18 cellular contexts compared by ENCODE assay signal in genomic region chr16:85248269-85248668, GRCh38.
DNase-seq lines count a peak whose midpoint lies in the region; ATAC-seq and TF ChIP-seq lines count a peak whose summit lies in the region.
"Had no signal": no experiment of that assay in that cellular context is flagged by ENCODE, and none has a peak within 500 bp of the region (broad histone marks: within the 10 kb centered on the region; RNA-seq: fewer than 3 reads in every experiment).

No MANE protein-coding gene starts in this region.

- no peaks in the 10 kb centered on the region for H3K27me3 ChIP-seq in BLaER1 treated with 17β-estradiol and CSF1 and Interleukin-3, amounts not matched to agents 10 nM and 100 nM

- TF ChIP-seq CTCF in nephron (IDR thresholded peaks at IDR 0.05; ENCODE audit: unreplicated experiment in 3 of 3): no peak

- H3K4me2 ChIP-seq in BLaER1 treated with 17β-estradiol and CSF1 and Interleukin-3, amounts not matched to agents 10 nM and 100 nM: peak overlapping the region in 8 of 11 experiments; percentile 17 to 89 (median 43); a peak in 10 of 22 replicates

- H3K36me3 Mint-ChIP-seq in nephron (ENCODE audit: low read depth): no peaks in the 10 kb centered on the region
- H3K36me3 Mint-ChIP-seq: CD4-positive, alpha-beta memory T cell had no signal

- peak overlapping the region in 2 of 3 experiments; percentile 10 to 24 for H3K4me3 Mint-ChIP-seq in nephron
- H3K4me3 Mint-ChIP-seq: B cell; CD4-positive, alpha-beta memory T cell; T-helper 2 cell treated with Interferon-gamma antibody and Interleukin-4, amounts not matched to agents 5 μg/mL and 100 μg/mL, for 36 hours had no signal

- ATAC-seq in HG03520 (IDR thresholded peaks at IDR 0.05; ENCODE audit: unreplicated experiment): no peak
- ATAC-seq: Panc1 had no signal

- H3K9me3 ChIP-seq in BLaER1 treated with 17β-estradiol and CSF1 and Interleukin-3, amounts not matched to agents 10 nM and 100 nM (replicated peaks in 1 of 11): no peaks in the 10 kb centered on the region

- no peaks in the 10 kb centered on the region for H3K36me3 ChIP-seq in BLaER1 treated with 17β-estradiol and CSF1 and Interleukin-3, amounts not matched to agents 10 nM and 100 nM

- H3K9ac ChIP-seq in BLaER1 treated with 17β-estradiol and CSF1 and Interleukin-3, amounts not matched to agents 10 nM and 100 nM: 0 out of 22 replicates have a peak overlapping the region, but pooled peaks of 1 of the 11 experiments have one; percentile 1
- H3K9ac ChIP-seq: GM23248 had no signal

- H3K4me1 Mint-ChIP-seq in nephron: peaks cover 49% of the 10 kb centered on the region

- H3K27ac Mint-ChIP-seq in nephron: peak overlapping the region; percentile 54 to 74 (median 59)
- H3K27ac Mint-ChIP-seq: B cell; CD4-positive, alpha-beta memory T cell; T-helper 2 cell treated with Interferon-gamma antibody and Interleukin-4, amounts not matched to agents 5 μg/mL and 100 μg/mL, for 36 hours had no signal

- H3K27me3 Mint-ChIP-seq in nephron (ENCODE audit: low read depth): no peaks in the 10 kb centered on the region

- H3K4me1 ChIP-seq in BLaER1 treated with 17β-estradiol and CSF1 and Interleukin-3, amounts not matched to agents 10 nM and 100 nM: peaks cover 28 to 92% (median 79%) of the 10 kb centered on the region in 10 experiments

- H4K20me1 ChIP-seq in BLaER1 treated with 17β-estradiol and CSF1 and Interleukin-3, amounts not matched to agents 10 nM and 100 nM: peaks cover 0 to 7% (median 0%) of the 10 kb centered on the region in 11 experiments; a peak in 2 of 22 replicates

- no peak overlapping the region for H3K4me3 ChIP-seq in BLaER1 treated with 17β-estradiol and CSF1 and Interleukin-3, amounts not matched to agents 10 nM and 100 nM
- H3K4me3 ChIP-seq: GM23248 had no signal

- no peaks in the 10 kb centered on the region for H3K9me3 Mint-ChIP-seq in nephron
- H3K9me3 Mint-ChIP-seq: CD4-positive, alpha-beta memory T cell; T-helper 2 cell treated with Interferon-gamma antibody and Interleukin-4, amounts not matched to agents 5 μg/mL and 100 μg/mL, for 36 hours had no signal

- H3K27ac ChIP-seq in BLaER1 treated with 17β-estradiol and CSF1 and Interleukin-3, amounts not matched to agents 10 nM and 100 nM: no peak overlapping the region
- H3K27ac ChIP-seq: GM23248, HL-60 had no signal

- DNase-seq in DMS 273 treated with DMSO at 0.1 percent for 48 hours (lab: John Stamatoyannopoulos, UW) (peak; percentile 42), NCI-H524 (lab: John Stamatoyannopoulos, UW) (peak; percentile 80 to 83), NCI-H1930 (lab: John Stamatoyannopoulos, UW) (no peak), nucleus accumbens (lab: John Stamatoyannopoulos, UW) (no peak)
- DNase-seq: CD4-positive, alpha-beta memory T cell; DND-41; GM23248; HCEC 1CT; NCI-H2029; NCI-H226; NCI-H526 treated with DMSO at 0.1 percent for 48 hours had no signal

Comparison
In these comparisons a context has a peak if more than half of its experiments do, and no peak if none do; other contexts are left out.
1. DNase-seq: peak in DMS 273 treated with DMSO at 0.1 percent for 48 hours (single experiment) and NCI-H524 (2 of 2); none in NCI-H1930 (0 of 2) and nucleus accumbens (0 of 56).